Comparison of ENCODE assay signal across 13 cellular contexts in the genomic region with DNA sequence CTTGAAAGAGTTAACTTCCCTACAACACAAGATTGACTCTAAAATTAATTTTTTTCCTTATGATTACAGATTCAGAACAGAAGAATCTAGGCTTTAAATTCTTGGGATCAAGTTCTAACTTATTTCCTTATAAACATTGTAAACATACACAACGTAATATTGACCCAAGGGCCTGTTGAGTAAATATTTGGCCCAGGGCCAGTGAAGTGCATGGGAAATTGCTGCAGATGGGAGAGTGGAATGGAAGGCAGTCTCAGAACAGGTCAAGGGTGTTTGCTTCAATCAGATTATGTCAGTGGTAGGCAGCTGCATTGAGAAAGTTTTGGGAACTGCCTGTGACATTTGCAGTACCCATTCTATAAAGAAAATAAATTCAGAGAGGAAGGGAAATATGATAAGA.
DNase-seq lines count a peak whose midpoint lies in the region; FAIRE-seq and TF ChIP-seq lines count a peak whose summit lies in the region.
"Had no signal": no experiment of that assay in that cellular context is flagged by ENCODE, and none has a peak within 500 bp of the region (broad histone marks: within the 10 kb centered on the region; RNA-seq: fewer than 3 reads in every experiment).

No MANE protein-coding gene starts in this region.

- CTCF ChIA-PET in endothelial cell of umbilical vein (lab: Charles Lee): no interaction called here

- H3K9me3 ChIP-seq in endothelial cell of umbilical vein (replicated peaks; ENCODE audit: control insufficient read depth, insufficient read depth, low read length): no peaks in the 10 kb centered on the region

- H3K79me2 ChIP-seq in endothelial cell of umbilical vein (ENCODE audit: control insufficient read depth, insufficient read depth, low read length): no peaks in the 10 kb centered on the region

- H3K36me3 Mint-ChIP-seq in osteocyte (ENCODE audit: unreplicated experiment): peaks cover 22% of the 10 kb centered on the region

- no peak overlapping the region for H3K4me2 ChIP-seq in endothelial cell of umbilical vein (ENCODE audit: insufficient read depth, low read length)

- TF ChIP-seq CTCF in endothelial cell of umbilical vein (IDR thresholded peaks at IDR 0.05; ENCODE audit: extremely low read depth in 1 of 2, insufficient read depth in 1 of 2, low read depth in 1 of 2, low read length in 2 of 2) (no peak), osteocyte (IDR thresholded peaks at IDR 0.05) (no peak)

- H3K4me3 ChIP-seq in endothelial cell of umbilical vein (replicated peaks in 1 of 3; ENCODE audit: insufficient read depth in 1 of 3, low read depth in 1 of 3, low read length in 3 of 3): no peak overlapping the region

- no peaks in the 10 kb centered on the region for H3K27me3 Mint-ChIP-seq in osteocyte (ENCODE audit: unreplicated experiment)
- H3K27me3 Mint-ChIP-seq: naive B cell had no signal

- no peak overlapping the region for H3K9ac ChIP-seq in endothelial cell of umbilical vein (replicated peaks; ENCODE audit: extremely low read depth, insufficient read depth, low read length)

- intact Hi-C loops in endothelial cell of umbilical vein (cut with micrococcal nuclease): loop anchor here (5.0 to 10.0 kb wide), 2 partner anchors 294 to 348 kb away; a partner anchor contains a TSS

- H2AFZ ChIP-seq in endothelial cell of umbilical vein (ENCODE audit: low read depth, low read length): no peak overlapping the region

- peak; percentile 12 for FAIRE-seq in endothelial cell of umbilical vein (lab: Jason Lieb, UNC)

- H3K4me1 ChIP-seq in endothelial cell of umbilical vein (ENCODE audit: control insufficient read depth, extremely low read depth, insufficient read depth, low read length): peaks cover 53% of the 10 kb centered on the region

- peak overlapping the region; percentile 53 for H3K27ac Mint-ChIP-seq in osteocyte (ENCODE audit: unreplicated experiment)
- H3K27ac Mint-ChIP-seq: activated naive CD4-positive, alpha-beta T cell treated with anti-CD3 and anti-CD28 coated beads, Interleukin-2, amount 50 U/mL, for 72 hours had no signal

- peak overlapping the region; percentile 23 for H3K27ac ChIP-seq in endothelial cell of umbilical vein (ENCODE audit: insufficient read depth, low read depth, low read length)
- H3K27ac ChIP-seq: HL-60 had no signal

- BruUV-seq in endothelial cell of umbilical vein (replicated peaks; lab: Mats Ljungman, UMichigan): no TSS peak

- H3K27me3 ChIP-seq in endothelial cell of umbilical vein (ENCODE audit: control insufficient read depth in 2 of 2, insufficient read depth in 2 of 2, low read length in 2 of 2): no peaks in the 10 kb centered on the region

- H3K9me3 Mint-ChIP-seq in osteocyte (ENCODE audit: unreplicated experiment): peaks cover 3% of the 10 kb centered on the region
- H3K9me3 Mint-ChIP-seq: activated naive CD4-positive, alpha-beta T cell treated with anti-CD3 and anti-CD28 coated beads, Interleukin-2, amount 50 U/mL, for 72 hours; naive B cell had no signal

- no peaks in the 10 kb centered on the region for H3K9me1 ChIP-seq in endothelial cell of umbilical vein (replicated peaks; ENCODE audit: control insufficient read depth, extremely low read depth, insufficient read depth, low read length)

- POLR2A ChIA-PET in endothelial cell of umbilical vein (lab: Charles Lee): no interaction called here

- no peaks in the 10 kb centered on the region for H4K20me1 ChIP-seq in endothelial cell of umbilical vein (replicated peaks; ENCODE audit: control insufficient read depth, extremely low read depth, insufficient read depth, low read length)

- no peak overlapping the region for H3K4me3 Mint-ChIP-seq in osteocyte (ENCODE audit: unreplicated experiment)
- H3K4me3 Mint-ChIP-seq: naive B cell had no signal

- TF ChIP-seq POLR2A in endothelial cell of umbilical vein (IDR thresholded peaks at IDR 0.05; ENCODE audit: low read depth, low read length): no peak

- DNase-seq in Daoy (ENCODE audit: low read depth) (peak; percentile 9), NCI-H2227 treated with DMSO at 0.1 percent for 48 hours (lab: John Stamatoyannopoulos, UW) (peak; percentile 26), endothelial cell of umbilical vein (ENCODE audit: low read depth, low spot score) (peak; percentile 78), osteocyte (ENCODE audit: extremely low spot score, unreplicated experiment) (no peak), ecto neural progenitor cell (ENCODE audit: low spot score) (no peak), NCI-H226 (no peak), NCI-H82 (lab: John Stamatoyannopoulos, UW) (no peak)
- no peak for DNase-seq in activated CD8-positive, alpha-beta memory T cell treated with anti-CD3 and anti-CD28 coated beads for 24 hours
- DNase-seq: H7, naive B cell, NCI-H524 had no signal

- no peaks in the 10 kb centered on the region for H3K36me3 ChIP-seq in endothelial cell of umbilical vein (ENCODE audit: control insufficient read depth in 2 of 2, extremely low read depth in 1 of 2, insufficient read depth in 2 of 2, low read length in 2 of 2)

- dilution Hi-C loops in endothelial cell of umbilical vein (cut with MboI; ENCODE audit: extremely low pct_ligation_motif_present, low sequenced_read_pairs): no loop called here

- peaks cover 82% of the 10 kb centered on the region for H3K4me1 Mint-ChIP-seq in osteocyte (ENCODE audit: unreplicated experiment)

TF ChIP-seq in endothelial cell of umbilical vein, 7 proteins besides CTCF, POLR2A, EP300 and RAD21:
- no peak for TF ChIP-seq FOS (IDR thresholded peaks at IDR 0.05; ENCODE audit: borderline replicate concordance, insufficient read depth, low read length)
- TF ChIP-seq, protein P1, sequence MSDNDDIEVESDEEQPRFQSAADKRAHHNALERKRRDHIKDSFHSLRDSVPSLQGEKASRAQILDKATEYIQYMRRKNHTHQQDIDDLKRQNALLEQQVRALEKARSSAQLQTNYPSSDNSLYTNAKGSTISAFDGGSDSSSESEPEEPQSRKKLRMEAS (IDR thresholded peaks at IDR 0.05; ENCODE audit: insufficient read depth, insufficient read length): no peak
- no peak for TF ChIP-seq POLR2AphosphoS5 (IDR thresholded peaks at IDR 0.05; ENCODE audit: insufficient read depth, low read depth, low read length)
- TF ChIP-seq EZH2 (IDR thresholded peaks at IDR 0.05; ENCODE audit: borderline replicate concordance, low read depth, low read length, severe bottlenecking): no peak
- no peak for TF ChIP-seq GATA2 (IDR thresholded peaks at IDR 0.05; ENCODE audit: insufficient read depth, insufficient read length, low read depth, low read length)
- TF ChIP-seq JUN (IDR thresholded peaks at IDR 0.05; ENCODE audit: borderline replicate concordance, insufficient read depth, insufficient read length, low read depth): no peak
- TF ChIP-seq MYC (IDR thresholded peaks at IDR 0.05; ENCODE audit: low read depth, low read length): no peak
TF ChIP-seq in endothelial cell of umbilical vein: peak in this region for 0.

Comparison
In these comparisons a context has a peak if more than half of its experiments do, and no peak if none do; other contexts are left out.
1. DNase-seq: peak in Daoy (single experiment), NCI-H2227 treated with DMSO at 0.1 percent for 48 hours (single experiment) and endothelial cell of umbilical vein (single experiment); none in osteocyte (single experiment), ecto neural progenitor cell (single experiment), NCI-H226 (single experiment), NCI-H82 (single experiment) and activated CD8-positive, alpha-beta memory T cell treated with anti-CD3 and anti-CD28 coated beads for 24 hours (single experiment).